Comparison of ENCODE assay signal across 8 cellular contexts in genomic region chr14:34059925-34060746, GRCh38.
A peak's percentile ranks its signal among the peaks of the same experiment; 100 is the strongest.
DNase-seq lines count a peak whose midpoint lies in the region; ATAC-seq and TF ChIP-seq lines count a peak whose summit lies in the region.

No MANE protein-coding gene starts in this region.

- H3K9me3 ChIP-seq in stomach = no peaks in the 10 kb centered on the region

- H3K4me1 Mint-ChIP-seq in activated T-helper 17 cell treated with anti-CD3 and anti-CD28 coated beads, Interleukin-2, amount 50 U/mL, for 72 hours = peaks cover 7% of the 10 kb centered on the region
- H3K4me1 Mint-ChIP-seq in natural killer cell = peaks cover 6 to 15% of the 10 kb centered on the region in 2 donors

- H3K27ac Mint-ChIP-seq in activated T-helper 17 cell treated with anti-CD3 and anti-CD28 coated beads, Interleukin-2, amount 50 U/mL, for 72 hours = peak overlapping the region; percentile 93
- peak overlapping the region in 1 of 2 donors; percentile 82 for H3K27ac Mint-ChIP-seq in natural killer cell

- no peaks in the 10 kb centered on the region for H3K9me3 Mint-ChIP-seq in activated T-helper 17 cell treated with anti-CD3 and anti-CD28 coated beads, Interleukin-2, amount 50 U/mL, for 72 hours
- H3K9me3 Mint-ChIP-seq in natural killer cell = no peaks in the 10 kb centered on the region

- no peak for TF ChIP-seq EP300 in stomach (IDR thresholded peaks at IDR 0.05)

- WGBS in stomach, 5 donors = 2 to 4% (median 3%) methylated on average over 24 to 91 of the region's 91 CpGs

- peak overlapping the region; percentile 83 to 92 (median 90) for H3K27ac ChIP-seq in stomach

- peak overlapping the region; percentile 65 for H3K4me3 ChIP-seq in fibroblast of villous mesenchyme (ENCODE audit: low read depth, low read length)
- peak overlapping the region; percentile 54 to 63 (median 59) for H3K4me3 ChIP-seq in stomach

- peaks cover 3% of the 10 kb centered on the region for H3K27me3 Mint-ChIP-seq in activated T-helper 17 cell treated with anti-CD3 and anti-CD28 coated beads, Interleukin-2, amount 50 U/mL, for 72 hours
- H3K27me3 Mint-ChIP-seq in natural killer cell (ENCODE audit: low read depth in 2 of 2) = peaks cover 13 to 14% of the 10 kb centered on the region in 2 donors

- H3K4me3 Mint-ChIP-seq in activated T-helper 17 cell treated with anti-CD3 and anti-CD28 coated beads, Interleukin-2, amount 50 U/mL, for 72 hours = peak overlapping the region; percentile 83
- H3K4me3 Mint-ChIP-seq in natural killer cell = peak overlapping the region; percentile 93

- no peaks in the 10 kb centered on the region for H3K36me3 Mint-ChIP-seq in activated T-helper 17 cell treated with anti-CD3 and anti-CD28 coated beads, Interleukin-2, amount 50 U/mL, for 72 hours (ENCODE audit: low read depth)
- H3K36me3 Mint-ChIP-seq in natural killer cell = no peaks in the 10 kb centered on the region

- peak; percentile 25 for TF ChIP-seq CTCF in AG09319 (IDR thresholded peaks at IDR 0.05; ENCODE audit: low read depth, low read length)
- peak; percentile 28 for TF ChIP-seq CTCF in fibroblast of villous mesenchyme (IDR thresholded peaks at IDR 0.05; ENCODE audit: insufficient read depth, low read depth, low read length)
- TF ChIP-seq CTCF in natural killer cell (IDR thresholded peaks at IDR 0.05) = no peak
- peak in 2 of 7 experiments; percentile 11 to 13 for TF ChIP-seq CTCF in stomach (IDR thresholded peaks at IDR 0.05)

- no peak for DNase-seq in AG09319 (ENCODE audit: extremely low read depth, low read depth)
- peak; percentile 75 to 79 for DNase-seq in NOMO-1 (lab: John Stamatoyannopoulos, UW; ENCODE audit: unreplicated experiment in 2 of 2)
- DNase-seq in fibroblast of villous mesenchyme (ENCODE audit: low read depth) = peak; percentile 65
- peak; percentile 42 for DNase-seq in natural killer cell
- peak; percentile 85 for DNase-seq in stomach

- TF ChIP-seq POLR2A in stomach (IDR thresholded peaks at IDR 0.05) = peak in 1 of 4 donors; percentile 9

- peaks cover 7 to 23% (median 19%) of the 10 kb centered on the region in 4 donors for H3K4me1 ChIP-seq in stomach

- no peaks in the 10 kb centered on the region for H3K36me3 ChIP-seq in stomach

- intact Hi-C loops in natural killer cell (cut with micrococcal nuclease) = no loop called here
- intact Hi-C loops in stomach (cut with DNase I; ENCODE audit: low total_unique reads) = no loop called here

- ATAC-seq in GM18867 (IDR thresholded peaks at IDR 0.05; ENCODE audit: unreplicated experiment) (peak; percentile 52), HG03045 (IDR thresholded peaks at IDR 0.05; ENCODE audit: unreplicated experiment) (peak; percentile 82), natural killer cell (peak; percentile 84 to 91 (median 89))
- peak; percentile 95 for ATAC-seq in activated T-helper 17 cell treated with anti-CD3 and anti-CD28 coated beads, Interleukin-2, amount 50 U/mL, for 72 hours (replicated peaks)

- H3K27me3 ChIP-seq in stomach = peaks cover 0 to 15% (median 0%) of the 10 kb centered on the region in 3 donors
